In genomic region chr1:230123280-230124186, GRCh38 we compare ENCODE assay signal across 9 cellular contexts. TPM values are rescaled to one million over a fixed set of nuclear protein-coding genes. Genes with fewer than 3 reads are reported as not detected.
DNase-seq lines count a peak whose midpoint lies in the region; ATAC-seq and TF ChIP-seq lines count a peak whose summit lies in the region.
"Had no signal": no experiment of that assay in that cellular context is flagged by ENCODE, and none has a peak within 500 bp of the region (broad histone marks: within the 10 kb centered on the region; RNA-seq: fewer than 3 reads in every experiment).

No MANE protein-coding gene starts in this region.

- DNase-seq in activated naive CD4-positive, alpha-beta T cell treated with anti-CD3 and anti-CD28 coated beads for 36 hours, result peak; percentile 63
- no peak for DNase-seq in activated naive CD4-positive, alpha-beta T cell treated with Interleukin-2 at 50 U/mL for 16 hours
- DNase-seq in activated CD4-positive, alpha-beta memory T cell treated with anti-CD3 and anti-CD28 coated beads for 36 hours, result peak; percentile 50
- DNase-seq in stimulated activated naive B cell treated with anti-CD40 and anti-IgM and Interleukin-4, amounts not matched to agents 10 μg/mL and 1 μg/mL and 100 μg/mL, for 72 hours, result peak; percentile 86
- DNase-seq in KBM-7 (no peak), adrenal gland (no peak), GDM1 (lab: John Stamatoyannopoulos, UW) (no peak)

- H3K4me1 ChIP-seq in adrenal gland (replicated peaks in 1 of 2), result peaks cover 0 to 14% of the 10 kb centered on the region in 2 donors

- H3K27ac ChIP-seq in adrenal gland, result no peak overlapping the region
- H3K27ac ChIP-seq: SK-N-MC had no signal

- H3K27me3 ChIP-seq in adrenal gland, result no peaks in the 10 kb centered on the region

- in situ Hi-C loops in KBM-7 (cut with MboI; ENCODE audit: low pct_unique_long_range_greater_than_20kb, low sequenced_read_pairs), result no loop called here

- POLR2A ChIA-PET in activated CD4-positive, alpha-beta memory T cell treated with anti-CD3 and anti-CD28 coated beads for 36 hours (lab: Charles Lee), result interaction anchor here (1.0 to 1.9 kb wide), 5 partner anchors 12 to 57 kb away, joined by 3 to 6 read pairs (median 3); partner anchors contain the start of gene GALNT2

- no peak for TF ChIP-seq POLR2A in adrenal gland (IDR thresholded peaks at IDR 0.05)

- H3K27me3 Mint-ChIP-seq in activated naive CD4-positive, alpha-beta T cell treated with anti-CD3 and anti-CD28 coated beads for 36 hours (ENCODE audit: low read depth), result no peaks in the 10 kb centered on the region
- no peaks in the 10 kb centered on the region for H3K27me3 Mint-ChIP-seq in activated CD4-positive, alpha-beta memory T cell treated with anti-CD3 and anti-CD28 coated beads for 36 hours
- H3K27me3 Mint-ChIP-seq in stimulated activated naive B cell treated with anti-CD40 and anti-IgM and Interleukin-4, amounts not matched to agents 10 μg/mL and 1 μg/mL and 100 μg/mL, for 72 hours, result no peaks in the 10 kb centered on the region

- H3K27ac Mint-ChIP-seq in activated naive CD4-positive, alpha-beta T cell treated with anti-CD3 and anti-CD28 coated beads for 36 hours, result no peak overlapping the region
- no peak overlapping the region for H3K27ac Mint-ChIP-seq in activated CD4-positive, alpha-beta memory T cell treated with anti-CD3 and anti-CD28 coated beads for 36 hours
- H3K27ac Mint-ChIP-seq in stimulated activated naive B cell treated with anti-CD40 and anti-IgM and Interleukin-4, amounts not matched to agents 10 μg/mL and 1 μg/mL and 100 μg/mL, for 72 hours, result peak overlapping the region; percentile 98

- 82 to 87% (median 86%) methylated on average over 13 of the region's 13 CpGs for WGBS in adrenal gland, 4 donors

- CTCF ChIA-PET in activated naive CD4-positive, alpha-beta T cell treated with anti-CD3 and anti-CD28 coated beads for 36 hours (lab: Charles Lee), result interaction anchor here (0.6 to 1.2 kb wide), 4 partner anchors 13 to 43 kb away, joined by 3 to 7 read pairs (median 3); no protein-coding TSS in a partner anchor
- CTCF ChIA-PET in activated CD4-positive, alpha-beta memory T cell treated with anti-CD3 and anti-CD28 coated beads for 36 hours (lab: Charles Lee), result interaction anchor here (1.2 to 4.0 kb wide), 4 partner anchors 14 to 183 kb away, joined by 3 to 22 read pairs (median 6); no protein-coding TSS in a partner anchor

- peaks cover 73% of the 10 kb centered on the region for H3K4me1 Mint-ChIP-seq in activated naive CD4-positive, alpha-beta T cell treated with anti-CD3 and anti-CD28 coated beads for 36 hours (ENCODE audit: low read depth)
- H3K4me1 Mint-ChIP-seq in activated CD4-positive, alpha-beta memory T cell treated with anti-CD3 and anti-CD28 coated beads for 36 hours (ENCODE audit: low read depth), result peaks cover 57% of the 10 kb centered on the region
- H3K4me1 Mint-ChIP-seq in stimulated activated naive B cell treated with anti-CD40 and anti-IgM and Interleukin-4, amounts not matched to agents 10 μg/mL and 1 μg/mL and 100 μg/mL, for 72 hours, result peaks cover 77 to 99% of the 10 kb centered on the region in 2 donors

- intact Hi-C loops in activated naive CD4-positive, alpha-beta T cell treated with anti-CD3 and anti-CD28 coated beads for 36 hours (cut with micrococcal nuclease), result loop anchor here (1.0 kb wide), 1 partner anchor 13 kb away; no protein-coding TSS in a partner anchor
- intact Hi-C loops in activated CD4-positive, alpha-beta memory T cell treated with anti-CD3 and anti-CD28 coated beads for 36 hours (cut with micrococcal nuclease), result loop anchor here (1.0 kb wide), 1 partner anchor 13 kb away; no protein-coding TSS in a partner anchor
- intact Hi-C loops in adrenal gland (cut with DNase I), result no loop called here

- no peaks in the 10 kb centered on the region for H3K36me3 ChIP-seq in adrenal gland (replicated peaks in 1 of 2)

- H3K9me3 Mint-ChIP-seq in activated naive CD4-positive, alpha-beta T cell treated with anti-CD3 and anti-CD28 coated beads for 36 hours, result no peaks in the 10 kb centered on the region
- no peaks in the 10 kb centered on the region for H3K9me3 Mint-ChIP-seq in activated CD4-positive, alpha-beta memory T cell treated with anti-CD3 and anti-CD28 coated beads for 36 hours
- no peaks in the 10 kb centered on the region for H3K9me3 Mint-ChIP-seq in stimulated activated naive B cell treated with anti-CD40 and anti-IgM and Interleukin-4, amounts not matched to agents 10 μg/mL and 1 μg/mL and 100 μg/mL, for 72 hours

- no peaks in the 10 kb centered on the region for H3K9me3 ChIP-seq in adrenal gland (replicated peaks in 1 of 3)

- no peak for TF ChIP-seq CTCF in adrenal gland (IDR thresholded peaks at IDR 0.05)

- peak; percentile 90 for ATAC-seq in HG03025 (IDR thresholded peaks at IDR 0.05; ENCODE audit: low FRiP score, unreplicated experiment)
- peak; percentile 85 to 87 for ATAC-seq in stimulated activated naive B cell treated with anti-CD40 and anti-IgM and Interleukin-4, amounts not matched to agents 10 μg/mL and 1 μg/mL and 100 μg/mL, for 72 hours (replicated peaks)

- no peak overlapping the region for H3K4me3 Mint-ChIP-seq in activated naive CD4-positive, alpha-beta T cell treated with anti-CD3 and anti-CD28 coated beads for 36 hours
- H3K4me3 Mint-ChIP-seq in activated CD4-positive, alpha-beta memory T cell treated with anti-CD3 and anti-CD28 coated beads for 36 hours, result no peak overlapping the region
- H3K4me3 Mint-ChIP-seq in stimulated activated naive B cell treated with anti-CD40 and anti-IgM and Interleukin-4, amounts not matched to agents 10 μg/mL and 1 μg/mL and 100 μg/mL, for 72 hours, result peak overlapping the region; percentile 71 to 74

- H3K4me3 ChIP-seq in adrenal gland, result no peak overlapping the region
- H3K4me3 ChIP-seq: SK-N-MC had no signal

- H3K36me3 Mint-ChIP-seq in activated naive CD4-positive, alpha-beta T cell treated with anti-CD3 and anti-CD28 coated beads for 36 hours (ENCODE audit: low read depth), result peaks cover 11% of the 10 kb centered on the region
- H3K36me3 Mint-ChIP-seq in activated CD4-positive, alpha-beta memory T cell treated with anti-CD3 and anti-CD28 coated beads for 36 hours, result peaks cover 10% of the 10 kb centered on the region
- peaks cover 23 to 36% of the 10 kb centered on the region in 2 donors for H3K36me3 Mint-ChIP-seq in stimulated activated naive B cell treated with anti-CD40 and anti-IgM and Interleukin-4, amounts not matched to agents 10 μg/mL and 1 μg/mL and 100 μg/mL, for 72 hours

RNA-seq across cellular contexts. Expression of gene GALNT2, which starts 56.5 kb away (rescaled TPM):
- 10 to 100 TPM; 59.8 to 62.4 TPM for total RNA-seq in activated naive CD4-positive, alpha-beta T cell treated with anti-CD3 and anti-CD28 coated beads for 36 hours
- 10 to 100 TPM; 49.5 to 51.0 TPM for total RNA-seq in activated CD4-positive, alpha-beta memory T cell treated with anti-CD3 and anti-CD28 coated beads for 36 hours
- 100 to 1,000 TPM in 4 of 8 donors, 10 to 100 TPM in 4; 54.1 to 220 (median 95.5) TPM for total RNA-seq in adrenal gland
- polyA plus RNA-seq in adrenal gland, result 100 to 1,000 TPM in 1 of 3 donors, 10 to 100 TPM in 2; 22.3 to 164 (median 39.1) TPM

Comparison
In these comparisons a context has a peak if more than half of its experiments do, and no peak if none do; other contexts are left out.
1. DNase-seq: peak in activated naive CD4-positive, alpha-beta T cell treated with anti-CD3 and anti-CD28 coated beads for 36 hours (single experiment), activated CD4-positive, alpha-beta memory T cell treated with anti-CD3 and anti-CD28 coated beads for 36 hours (single experiment) and stimulated activated naive B cell treated with anti-CD40 and anti-IgM and Interleukin-4, amounts not matched to agents 10 μg/mL and 1 μg/mL and 100 μg/mL, for 72 hours (single experiment); none in activated naive CD4-positive, alpha-beta T cell treated with Interleukin-2 at 50 U/mL for 16 hours (single experiment), KBM-7 (single experiment), adrenal gland (0 of 7) and GDM1 (single experiment).
2. H3K4me3 Mint-ChIP-seq: peak in stimulated activated naive B cell treated with anti-CD40 and anti-IgM and Interleukin-4, amounts not matched to agents 10 μg/mL and 1 μg/mL and 100 μg/mL, for 72 hours (2 of 2); none in activated naive CD4-positive, alpha-beta T cell treated with anti-CD3 and anti-CD28 coated beads for 36 hours (single experiment) and activated CD4-positive, alpha-beta memory T cell treated with anti-CD3 and anti-CD28 coated beads for 36 hours (single experiment).
3. intact Hi-C loops: an anchor here in activated naive CD4-positive, alpha-beta T cell treated with anti-CD3 and anti-CD28 coated beads for 36 hours (1.0 kb wide) and activated CD4-positive, alpha-beta memory T cell treated with anti-CD3 and anti-CD28 coated beads for 36 hours (1.0 kb wide); none called in adrenal gland.